ENCODE assay signal across 1 cellular context in the genomic region with DNA sequence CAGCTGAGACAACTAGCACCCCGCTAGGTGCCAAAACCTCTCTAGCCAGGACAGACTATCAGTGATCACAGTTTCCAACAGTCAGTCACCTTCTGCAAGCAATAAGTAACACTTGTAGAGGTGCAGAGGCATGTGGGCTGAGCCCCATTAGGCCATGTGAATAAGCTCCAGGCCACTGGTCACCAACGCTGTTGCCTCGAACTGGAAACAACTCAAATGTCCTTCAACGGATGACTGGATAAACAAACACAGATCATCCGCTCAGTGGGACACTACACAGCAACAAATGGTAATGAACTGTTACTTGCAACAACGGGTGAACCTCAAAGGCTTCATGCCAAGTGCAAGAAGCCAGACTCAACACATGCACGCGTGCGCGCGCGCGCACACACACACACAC.
TF ChIP-seq lines count a peak whose summit lies in the region.

No MANE protein-coding gene starts in this region.

TF ChIP-seq in IMR-90, 13 proteins besides CTCF, POLR2A, EP300 and RAD21 (continued from another document):
- no peak for TF ChIP-seq USF2 (IDR thresholded peaks at IDR 0.05; ENCODE audit: low read depth, low read length)
- no peak for TF ChIP-seq RCOR1 (IDR thresholded peaks at IDR 0.05; ENCODE audit: insufficient replicate concordance, low read length)
- no peak for TF ChIP-seq FOS (IDR thresholded peaks at IDR 0.05; ENCODE audit: low read depth, low read length)
- TF ChIP-seq ELK1 (IDR thresholded peaks at IDR 0.05; ENCODE audit: borderline replicate concordance, low read depth, low read length) = no peak
- no peak for TF ChIP-seq CEBPB (IDR thresholded peaks at IDR 0.05; ENCODE audit: low read depth, low read length)
- no peak for TF ChIP-seq SMC3 (IDR thresholded peaks at IDR 0.05; ENCODE audit: low read depth, low read length)
- no peak for TF ChIP-seq RFX5 (IDR thresholded peaks at IDR 0.05; ENCODE audit: low read depth, low read length)
- TF ChIP-seq MXI1 (IDR thresholded peaks at IDR 0.05; ENCODE audit: borderline replicate concordance, low read depth, low read length) = no peak
- no peak for TF ChIP-seq NFE2L2 (IDR thresholded peaks at IDR 0.05; ENCODE audit: low read depth, low read length)
